ENCODE assay signal across 2 cellular contexts in genomic region chr20:44222969-44223368, GRCh38.
TF ChIP-seq lines count a peak whose summit lies in the region.

No MANE protein-coding gene starts in this region.

TF ChIP-seq in HCT116, 20 proteins besides CTCF, POLR2A, EP300 and RAD21:
- TF ChIP-seq ZNF274 (IDR thresholded peaks at IDR 0.05; ENCODE audit: low read depth, low read length) = no peak
- TF ChIP-seq ZBTB33 (IDR thresholded peaks at IDR 0.05; ENCODE audit: extremely low read depth, insufficient replicate concordance, low read length) = no peak
- TF ChIP-seq TCF7L2 (IDR thresholded peaks at IDR 0.05; ENCODE audit: borderline replicate concordance, extremely low read depth, insufficient read depth, insufficient read length) = no peak
- no peak for TF ChIP-seq SRF (IDR thresholded peaks at IDR 0.05; ENCODE audit: low read depth)
- no peak for TF ChIP-seq FOSL1 (IDR thresholded peaks at IDR 0.05; ENCODE audit: low read depth)
- TF ChIP-seq CEBPB (IDR thresholded peaks at IDR 0.05; ENCODE audit: low read depth) = no peak
- no peak for TF ChIP-seq POLR2AphosphoS5 (IDR thresholded peaks at IDR 0.05; ENCODE audit: low read depth, low read length)
- no peak for TF ChIP-seq ELF1 (IDR thresholded peaks at IDR 0.05; ENCODE audit: borderline replicate concordance, low read depth)
TF ChIP-seq in HCT116: peak in this region for 0.

TF ChIP-seq in K562, 482 proteins besides CTCF, POLR2A, EP300 and RAD21:
- TF ChIP-seq NFIC (IDR thresholded peaks at IDR 0.05) (0 out of 2 replicates have a peak, but pooled peaks have one; percentile 7), DPF2 (IDR thresholded peaks at IDR 0.05) (no peak)
